Comparison of ENCODE assay signal across 23 cellular contexts in the genomic region with DNA sequence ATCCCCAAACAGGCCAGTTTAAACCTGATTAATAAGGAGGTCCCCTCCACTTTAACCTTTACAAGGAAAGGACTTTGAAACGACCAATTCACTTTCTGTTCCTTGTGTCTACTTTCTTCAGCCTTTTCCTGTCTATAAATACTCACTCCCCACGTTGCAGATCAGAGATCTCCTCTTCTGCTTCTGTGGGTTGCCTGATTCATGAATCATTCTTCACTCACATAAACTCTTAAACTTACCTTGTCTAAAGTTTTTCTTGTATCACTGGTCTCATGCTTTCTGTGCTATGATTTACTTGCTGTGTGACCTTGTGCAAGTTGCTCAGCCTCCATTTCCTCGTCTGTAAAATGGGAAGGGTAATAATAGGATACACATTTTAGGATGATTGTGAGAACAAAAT.
DNase-seq lines count a peak whose midpoint lies in the region; ATAC-seq and TF ChIP-seq lines count a peak whose summit lies in the region.
"Had no signal": no experiment of that assay in that cellular context is flagged by ENCODE, and none has a peak within 500 bp of the region (broad histone marks: within the 10 kb centered on the region; RNA-seq: fewer than 3 reads in every experiment).

No MANE protein-coding gene starts in this region.

- TF ChIP-seq CTCF in SK-N-SH (IDR thresholded peaks at IDR 0.05) (no peak), choroid plexus epithelial cell (conservative IDR thresholded peaks at IDR 0.05; ENCODE audit: low read depth, low read length) (no peak)

- H2AFZ ChIP-seq in SK-N-SH (ENCODE audit: low read depth) = peak overlapping the region; percentile 83; the same call in 1 of the 2 replicates

- no peaks in the 10 kb centered on the region for H3K9me3 ChIP-seq in SK-N-SH
- H3K9me3 ChIP-seq: BE2C, Peyer's patch had no signal

- 38% methylated on average over 3 of the region's 3 CpGs for WGBS in SK-N-SH (ENCODE audit: low lambda C conversion rate)

- H3K9ac ChIP-seq in SK-N-SH = no peak overlapping the region

- DNase-seq in SK-N-SH = no peak
- peak; percentile 8 for DNase-seq in RPMI7951 (ENCODE audit: low read depth)
- peak; percentile 5 for DNase-seq in choroid plexus epithelial cell (ENCODE audit: low read depth)
- no peak for DNase-seq in ecto neural progenitor cell (ENCODE audit: low spot score)
- DNase-seq in cerebellum (ENCODE audit: low spot score) = no peak
- DNase-seq: 8988T; ACHN; BE2C; CD8-positive, alpha-beta memory T cell; DMS 273 treated with DMSO at 0.1 percent for 48 hours; DMS79; GOT3; HCEC 1CT; NCI-H1694; NCI-H2029 treated with DMSO at 0.1 percent for 48 hours; NCI-H526 treated with DMSO at 0.1 percent for 48 hours; OCI-M1; Peyer's patch; SIG-M5 had no signal

- H3K4me2 ChIP-seq in SK-N-SH = no peak overlapping the region

- H4K20me1 ChIP-seq in SK-N-SH (ENCODE audit: insufficient read depth) = no peaks in the 10 kb centered on the region

- H3K4me1 ChIP-seq in SK-N-SH (ENCODE audit: control insufficient read depth in 1 of 2, insufficient read depth in 2 of 2, low read depth in 1 of 2, low read length in 1 of 2) = no peaks in the 10 kb centered on the region; a peak in 1 of 4 replicates
- H3K4me1 ChIP-seq: Peyer's patch had no signal

- TF ChIP-seq EP300 in SK-N-SH (IDR thresholded peaks at IDR 0.05; ENCODE audit: borderline replicate concordance in 1 of 2, low read depth in 1 of 2, low read length in 1 of 2) = no peak

- no peak overlapping the region for H3K4me3 ChIP-seq in SK-N-SH (ENCODE audit: low read depth in 2 of 2, low read length in 1 of 2)
- H3K4me3 ChIP-seq in choroid plexus epithelial cell (ENCODE audit: low read depth, low read length) = no peak overlapping the region
- H3K4me3 ChIP-seq: Peyer's patch, SK-N-MC had no signal

- TF ChIP-seq RAD21 in SK-N-SH (IDR thresholded peaks at IDR 0.05; ENCODE audit: low read length) = no peak

- H3K79me2 ChIP-seq in SK-N-SH (ENCODE audit: insufficient read depth) = no peaks in the 10 kb centered on the region

- no peak overlapping the region for H3K27ac ChIP-seq in SK-N-SH (ENCODE audit: low read depth in 2 of 2, low read length in 1 of 2)
- H3K27ac ChIP-seq: Peyer's patch had no signal

- ATAC-seq in SK-N-SH treated with all-trans-retinoic acid at 6 μM for 48 hours = no peak
- no peak for ATAC-seq in GM18907 (IDR thresholded peaks at IDR 0.05; ENCODE audit: unreplicated experiment)
- ATAC-seq in GM18867 (IDR thresholded peaks at IDR 0.05; ENCODE audit: unreplicated experiment) = no peak

- H3K36me3 ChIP-seq in SK-N-SH (replicated peaks in 1 of 2; ENCODE audit: control insufficient read depth in 1 of 2, insufficient read depth in 2 of 2, low read length in 1 of 2) = no peaks in the 10 kb centered on the region
- H3K36me3 ChIP-seq: BE2C, Peyer's patch had no signal

- POLR2A ChIA-PET in SK-N-SH (lab: Yijun Ruan, JAX) = no interaction called here

- H3K27me3 ChIP-seq in SK-N-SH (ENCODE audit: insufficient read depth) = no peaks in the 10 kb centered on the region
- H3K27me3 ChIP-seq: BE2C, Peyer's patch had no signal

- no peaks in the 10 kb centered on the region for H3K9me2 ChIP-seq in SK-N-SH

- CTCF ChIA-PET in SK-N-SH (lab: Yijun Ruan, JAX) = no interaction called here

- H3F3A ChIP-seq in SK-N-SH (replicated peaks; ENCODE audit: insufficient read depth) = no peaks in the 10 kb centered on the region

TF ChIP-seq in SK-N-SH, 30 proteins besides CTCF, POLR2A, EP300 and RAD21:
- no peak for TF ChIP-seq TCF12 (IDR thresholded peaks at IDR 0.05)
- no peak for TF ChIP-seq EZH2phosphoT487 (IDR thresholded peaks at IDR 0.05; ENCODE audit: borderline replicate concordance, low read depth)
- TF ChIP-seq USF2 (IDR thresholded peaks at IDR 0.05; ENCODE audit: borderline replicate concordance, low read depth, low read length) = no peak
- no peak for TF ChIP-seq RXRA (IDR thresholded peaks at IDR 0.05; ENCODE audit: borderline replicate concordance, low read depth)
- TF ChIP-seq CHD2 (IDR thresholded peaks at IDR 0.05; ENCODE audit: low read length, partially characterized antibody) = no peak
- TF ChIP-seq, protein P1, sequence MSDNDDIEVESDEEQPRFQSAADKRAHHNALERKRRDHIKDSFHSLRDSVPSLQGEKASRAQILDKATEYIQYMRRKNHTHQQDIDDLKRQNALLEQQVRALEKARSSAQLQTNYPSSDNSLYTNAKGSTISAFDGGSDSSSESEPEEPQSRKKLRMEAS (IDR thresholded peaks at IDR 0.05; ENCODE audit: low read depth) = no peak
- no peak for TF ChIP-seq JUND (IDR thresholded peaks at IDR 0.05)
- no peak for TF ChIP-seq ELF1 (IDR thresholded peaks at IDR 0.05)
- TF ChIP-seq SIN3A (IDR thresholded peaks at IDR 0.05; ENCODE audit: borderline replicate concordance, low read depth, low read length) = no peak
- TF ChIP-seq GABPA (IDR thresholded peaks at IDR 0.05; ENCODE audit: low read depth) = no peak
- TF ChIP-seq, protein P2, sequence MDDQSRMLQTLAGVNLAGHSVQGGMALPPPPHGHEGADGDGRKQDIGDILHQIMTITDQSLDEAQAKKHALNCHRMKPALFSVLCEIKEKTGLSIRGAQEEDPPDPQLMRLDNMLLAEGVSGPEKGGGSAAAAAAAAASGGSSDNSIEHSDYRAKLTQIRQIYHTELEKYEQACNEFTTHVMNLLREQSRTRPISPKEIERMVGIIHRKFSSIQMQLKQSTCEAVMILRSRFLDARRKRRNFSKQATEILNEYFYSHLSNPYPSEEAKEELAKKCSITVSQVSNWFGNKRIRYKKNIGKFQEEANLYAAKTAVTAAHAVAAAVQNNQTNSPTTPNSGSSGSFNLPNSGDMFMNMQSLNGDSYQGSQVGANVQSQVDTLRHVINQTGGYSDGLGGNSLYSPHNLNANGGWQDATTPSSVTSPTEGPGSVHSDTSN (IDR thresholded peaks at IDR 0.05) = no peak
- no peak for TF ChIP-seq FOXM1 (IDR thresholded peaks at IDR 0.05; ENCODE audit: low read depth)
- TF ChIP-seq NRF1 (IDR thresholded peaks at IDR 0.05; ENCODE audit: low read depth, low read length) = no peak

TF ChIP-seq in SK-N-SH treated with all-trans-retinoic acid at 6 μM for 48 hours, 23 proteins besides CTCF, POLR2A, EP300 and RAD21:
- no peak for TF ChIP-seq TOX (CRISPR knock-in tag; IDR thresholded peaks at IDR 0.05; ENCODE audit: borderline replicate concordance)
- TF ChIP-seq TSHZ2 (CRISPR knock-in tag; IDR thresholded peaks at IDR 0.05) = no peak
- TF ChIP-seq OSR1 (CRISPR knock-in tag; IDR thresholded peaks at IDR 0.05) = no peak
- no peak for TF ChIP-seq ESRRG (CRISPR knock-in tag; IDR thresholded peaks at IDR 0.05)
- TF ChIP-seq, protein P3, sequence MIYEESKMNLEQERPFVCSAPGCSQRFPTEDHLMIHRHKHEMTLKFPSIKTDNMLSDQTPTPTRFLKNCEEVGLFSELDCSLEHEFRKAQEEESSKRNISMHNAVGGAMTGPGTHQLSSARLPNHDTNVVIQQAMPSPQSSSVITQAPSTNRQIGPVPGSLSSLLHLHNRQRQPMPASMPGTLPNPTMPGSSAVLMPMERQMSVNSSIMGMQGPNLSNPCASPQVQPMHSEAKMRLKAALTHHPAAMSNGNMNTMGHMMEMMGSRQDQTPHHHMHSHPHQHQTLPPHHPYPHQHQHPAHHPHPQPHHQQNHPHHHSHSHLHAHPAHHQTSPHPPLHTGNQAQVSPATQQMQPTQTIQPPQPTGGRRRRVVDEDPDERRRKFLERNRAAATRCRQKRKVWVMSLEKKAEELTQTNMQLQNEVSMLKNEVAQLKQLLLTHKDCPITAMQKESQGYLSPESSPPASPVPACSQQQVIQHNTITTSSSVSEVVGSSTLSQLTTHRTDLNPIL (CRISPR knock-in tag; IDR thresholded peaks at IDR 0.05; ENCODE audit: low read depth) = no peak
- no peak for TF ChIP-seq ZFP30 (CRISPR knock-in tag; IDR thresholded peaks at IDR 0.05)
- TF ChIP-seq PPARA (CRISPR knock-in tag; IDR thresholded peaks at IDR 0.05; ENCODE audit: borderline replicate concordance) = no peak
- no peak for TF ChIP-seq ZNF565 (CRISPR knock-in tag; conservative IDR thresholded peaks at IDR 0.05; ENCODE audit: low read depth)
TF ChIP-seq in SK-N-SH treated with all-trans-retinoic acid at 6 μM for 48 hours: peak in this region for 0.

Comparison
In these comparisons a context has a peak if more than half of its experiments do, and no peak if none do; other contexts are left out.
1. DNase-seq: peak in RPMI7951 (single experiment) and choroid plexus epithelial cell (single experiment); none in SK-N-SH (single experiment), ecto neural progenitor cell (single experiment) and cerebellum (single experiment).